ENCODE assay signal across 7 cellular contexts in the genomic region with DNA sequence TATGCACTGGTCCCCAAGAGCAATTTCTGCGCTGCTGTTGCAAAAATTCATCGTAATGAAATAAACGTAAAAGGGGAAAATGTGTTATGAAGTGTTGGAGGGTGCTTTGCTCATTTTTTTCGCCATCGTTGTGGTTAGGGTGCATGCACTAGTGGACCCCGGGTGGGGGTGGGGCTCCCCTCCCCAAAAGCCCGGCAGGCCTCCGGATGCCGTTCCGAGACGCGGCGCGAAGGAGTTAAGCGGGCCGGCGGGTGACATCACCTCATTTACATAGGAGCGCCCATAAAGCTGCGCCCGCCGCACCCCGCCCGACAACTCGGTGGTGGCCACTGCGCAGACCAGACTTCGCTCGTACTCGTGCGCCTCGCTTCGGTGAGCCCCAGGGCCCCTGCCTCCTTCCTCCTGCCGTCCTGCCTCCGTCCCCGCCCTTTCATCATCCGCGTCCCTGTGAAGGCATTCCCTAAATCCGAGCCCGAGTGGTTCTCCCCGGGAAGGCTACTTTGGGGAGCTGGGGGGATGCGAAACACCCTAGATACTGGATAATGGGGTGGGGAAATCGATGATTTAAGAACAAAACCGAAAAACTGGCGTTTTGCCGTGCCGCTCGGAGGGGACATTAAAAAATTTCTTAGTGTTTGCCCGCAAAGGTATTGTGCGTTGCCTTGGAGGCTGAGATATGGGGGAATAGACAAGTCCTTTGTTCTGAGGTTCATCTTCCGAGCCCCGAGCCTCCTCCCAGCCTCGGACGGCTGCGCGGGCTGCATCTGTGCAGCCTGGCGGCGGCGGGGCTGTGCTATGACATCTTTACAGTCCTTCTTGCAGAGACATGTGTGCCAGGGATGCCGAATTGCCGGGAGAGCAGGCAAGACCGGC. TPM values are rescaled to one million over a fixed set of nuclear protein-coding genes. Genes with fewer than 3 reads are reported as not detected.
DNase-seq lines count a peak whose midpoint lies in the region; ATAC-seq lines count a peak whose summit lies in the region.

A gene (plus strand): TSS at position 314 of the 873 bp plus-strand sequence.

- DNase-seq in NCI-H460 (ENCODE audit: extremely low read depth, low read depth) (peak; percentile 84), iris pigment epithelial cell (ENCODE audit: low read depth) (peak; percentile 76)
- peak; percentile 79 for DNase-seq in central memory CD4-positive, alpha-beta T cell
- DNase-seq in stimulated activated CD4-positive, alpha-beta T cell treated with anti-CD3 and anti-CD28 coated beads, Interleukin-12 subunit alpha, Interleukin-12 subunit beta, amount 100 ng/mL, for 24 hours (ENCODE audit: low read depth in 2 of 2): peak; percentile 66 to 74

- peak; percentile 31 for ATAC-seq in GM18868 (IDR thresholded peaks at IDR 0.05; ENCODE audit: unreplicated experiment)
- ATAC-seq in HG03108 (IDR thresholded peaks at IDR 0.05; ENCODE audit: unreplicated experiment): peak; percentile 27
- ATAC-seq in activated CD4-positive, CD25-positive, alpha-beta regulatory T cell treated with anti-CD3 and anti-CD28 coated beads, Interleukin-2, amount 50 U/mL, for 24 hours: peak; percentile 67 to 69

RNA-seq across cellular contexts. Expression of the gene that starts here (rescaled TPM):
- 1,028 and 1,226 TPM in 2 replicates for total RNA-seq in NCI-H460 (2014; rRNA removed; shearing (Covaris generic))
- 1,247 and 1,697 TPM in 2 replicates for polyA plus RNA-seq in NCI-H460 (2014; cell fraction: nucleus; rRNA removed)

Comparison
In these comparisons a context has a peak if more than half of its experiments do, and no peak if none do; other contexts are left out.
1. Peak in every context shown above with its lines: DNase-seq and ATAC-seq.